ENCODE assay signal across 8 cellular contexts in the genomic region with DNA sequence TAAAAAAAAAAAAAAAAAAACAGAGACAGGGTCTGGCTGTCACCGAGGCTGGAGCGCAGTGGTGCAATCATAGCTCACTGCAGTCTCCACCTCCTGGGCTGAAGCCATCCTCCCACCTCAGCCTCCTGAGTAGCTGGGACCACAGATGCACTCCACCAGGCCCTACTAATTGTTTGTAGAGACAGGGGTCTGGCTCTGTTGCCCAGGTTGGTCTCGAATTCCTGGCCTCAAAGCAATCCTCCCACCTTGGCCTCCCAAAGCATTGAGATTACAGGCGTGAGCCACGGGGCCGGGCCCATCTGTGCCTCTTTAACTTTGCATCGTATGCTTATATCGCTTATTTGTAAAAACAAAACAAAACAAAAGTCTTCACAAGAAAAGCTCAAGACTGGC. TPM values are rescaled to one million over a fixed set of nuclear protein-coding genes. Genes with fewer than 3 reads are reported as not detected.
DNase-seq lines count a peak whose midpoint lies in the region; ATAC-seq and TF ChIP-seq lines count a peak whose summit lies in the region.

No MANE protein-coding gene starts in this region.

- H3T11ph ChIP-seq in H9 (ENCODE audit: low read length) = no peak overlapping the region

- H3K27me3 Mint-ChIP-seq in H9 (ENCODE audit: low read depth) = peaks cover 63% of the 10 kb centered on the region
- H3K27me3 Mint-ChIP-seq in WTC11 (ENCODE audit: low read depth) = peaks cover 40% of the 10 kb centered on the region

- ATAC-seq in WTC11 (no peak), GM18520 (IDR thresholded peaks at IDR 0.05; ENCODE audit: unreplicated experiment) (no peak)

- H3K4ac ChIP-seq in H9 (ENCODE audit: low read depth, low read length) = no peak overlapping the region

- H4K5ac ChIP-seq in H9 (ENCODE audit: insufficient read length, low read depth, low read length) = no peak overlapping the region

- no peak overlapping the region for H2BK12ac ChIP-seq in H9 (ENCODE audit: insufficient read length, low read depth, low read length)

- no peak overlapping the region for H3K9ac ChIP-seq in H9 (ENCODE audit: extremely low read depth, insufficient read length, low read length)
- H3K9ac ChIP-seq in rectal smooth muscle tissue (ENCODE audit: low read length) = peak overlapping the region; percentile 20

- no peak overlapping the region for H2AFZ ChIP-seq in H9 (ENCODE audit: low read length)

- WGBS in H9 (ENCODE audit: extremely low coverage, insufficient read length, low lambda C conversion rate) = no CpG with 5 or more reads among the region's 8 CpGs
- 4 to 5% methylated on average over 8 of the region's 8 CpGs for WGBS in esophagus, 2 donors

- H4K8ac ChIP-seq in H9 (replicated peaks; ENCODE audit: insufficient read length, low read depth, low read length) = no peak overlapping the region

- H3K4me3 Mint-ChIP-seq in H9 (peak overlapping the region; percentile 71 to 77; a peak in 4 of 5 replicates), WTC11 (peak overlapping the region; percentile 75)

- H3K56ac ChIP-seq in H9 (ENCODE audit: insufficient read length, low read depth, low read length) = no peak overlapping the region

- no peaks in the 10 kb centered on the region for H3K36me3 Mint-ChIP-seq in H9 (ENCODE audit: insufficient read depth in 1 of 3, low read depth in 3 of 3)
- H3K36me3 Mint-ChIP-seq in WTC11 = no peaks in the 10 kb centered on the region

- H3K4me1 Mint-ChIP-seq in H9 = peaks cover 17 to 21% of the 10 kb centered on the region in 2 experiments
- peaks cover 37% of the 10 kb centered on the region for H3K4me1 Mint-ChIP-seq in WTC11

- no peak overlapping the region for H2BK120ac ChIP-seq in H9 (ENCODE audit: low read depth, low read length, poor library complexity, severe bottlenecking)

- H3K9me3 ChIP-seq in H9 (ENCODE audit: control insufficient read depth, low read depth, low read length) (no peaks in the 10 kb centered on the region), esophagus (ENCODE audit: control insufficient read depth in 2 of 2, insufficient read depth in 1 of 2, low read depth in 1 of 2, low read length in 1 of 2) (no peaks in the 10 kb centered on the region)

- H3K9me3 Mint-ChIP-seq in H9 (peaks cover 0 to 6% of the 10 kb centered on the region in 2 experiments; a peak in 3 of 5 replicates), WTC11 (no peaks in the 10 kb centered on the region)

- H3K4me1 ChIP-seq in H9 (ENCODE audit: insufficient read depth, low read length) = no peaks in the 10 kb centered on the region
- peaks cover 10 to 35% of the 10 kb centered on the region in 2 donors for H3K4me1 ChIP-seq in esophagus (ENCODE audit: control insufficient read depth in 2 of 2, insufficient read depth in 2 of 2, low read length in 1 of 2)
- peaks cover 37% of the 10 kb centered on the region for H3K4me1 ChIP-seq in rectal smooth muscle tissue (ENCODE audit: control insufficient read depth, insufficient read depth, low read length)

- H3K4me3 ChIP-seq in esophagus (ENCODE audit: low read depth in 1 of 2, low read length in 2 of 2) (peak overlapping the region in 1 of 2 donors; percentile 82), rectal smooth muscle tissue (ENCODE audit: low read length) (peak overlapping the region; percentile 93)

- H3K27me3 ChIP-seq in H9 (ENCODE audit: insufficient read depth, low read length) (peaks cover 17% of the 10 kb centered on the region), esophagus (ENCODE audit: control insufficient read depth in 1 of 2, insufficient read depth in 2 of 2, low read length in 2 of 2) (no peaks in the 10 kb centered on the region), rectal smooth muscle tissue (ENCODE audit: control insufficient read depth, insufficient read depth, low read length) (no peaks in the 10 kb centered on the region)

- no peak overlapping the region for H3K27ac Mint-ChIP-seq in H9
- H3K27ac Mint-ChIP-seq in WTC11 = peak overlapping the region; percentile 89

- POLR2A ChIA-PET in WTC11 (lab: Charles Lee) = interaction anchor here (0.6 kb wide), 2 partner anchors 701 to 837 kb away, joined by 3 to 4 read pairs; no protein-coding TSS in a partner anchor

- CTCF ChIA-PET in WTC11 (lab: Charles Lee) = interaction anchor here (1.6 kb wide), 1 partner anchor 112 kb away, joined by 3 read pairs; no protein-coding TSS in a partner anchor

- H3K23me2 ChIP-seq in H9 (ENCODE audit: insufficient read length, low read depth, low read length, poor library complexity, severe bottlenecking) = peaks cover 14% of the 10 kb centered on the region

- H3K18ac ChIP-seq in H9 (ENCODE audit: insufficient read length, low read depth, low read length) = no peak overlapping the region

- no peak overlapping the region for H3K14ac ChIP-seq in H9 (ENCODE audit: insufficient read depth, low read length)

- no peak overlapping the region for H4K91ac ChIP-seq in H9 (ENCODE audit: insufficient read length, low read depth, low read length)

- H2BK20ac ChIP-seq in H9 (ENCODE audit: low read depth, low read length, poor library complexity, severe bottlenecking) = no peak overlapping the region

- H3K27ac ChIP-seq in H9 (ENCODE audit: insufficient read length, low read depth, low read length) = no peak overlapping the region
- H3K27ac ChIP-seq in esophagus (ENCODE audit: low read depth in 2 of 2, low read length in 1 of 2) = peak overlapping the region; percentile 92 to 97
- peak overlapping the region; percentile 98 for H3K27ac ChIP-seq in rectal smooth muscle tissue (ENCODE audit: low read depth, low read length)

- DNase-seq in H9 = no peak
- no peak for DNase-seq in WTC11 (ENCODE audit: low spot score)
- no peak for DNase-seq in HuH-7 (ENCODE audit: low spot score)
- no peak for DNase-seq in HPDE6-E6E7 (ENCODE audit: extremely low spot score)
- DNase-seq in medulla oblongata (ENCODE audit: extremely low spot score) = no peak

- H2AK5ac ChIP-seq in H9 (ENCODE audit: insufficient read length, low read length) = no peak overlapping the region

- H4K20me1 ChIP-seq in H9 (ENCODE audit: control insufficient read depth, insufficient read depth, insufficient read length) = peaks cover 4% of the 10 kb centered on the region

- TF ChIP-seq CTCF in H9 (conservative IDR thresholded peaks at IDR 0.05) (no peak), WTC11 (IDR thresholded peaks at IDR 0.05) (no peak)

- H3K36me3 ChIP-seq in esophagus (ENCODE audit: control insufficient read depth in 2 of 2, insufficient read depth in 2 of 2, low read length in 1 of 2) (no peaks in the 10 kb centered on the region), rectal smooth muscle tissue (ENCODE audit: control insufficient read depth, insufficient read depth, low read length) (peaks cover 4% of the 10 kb centered on the region)

- H3K79me1 ChIP-seq in H9 (ENCODE audit: insufficient read depth, low read depth, low read length, poor library complexity, severe bottlenecking) = no peaks in the 10 kb centered on the region

- H3K23ac ChIP-seq in H9 (ENCODE audit: insufficient read length, low read depth, low read length) = no peak overlapping the region

- H2BK5ac ChIP-seq in H9 (ENCODE audit: insufficient read length, low read length) = no peak overlapping the region

- H2BK15ac ChIP-seq in H9 (ENCODE audit: low read depth, low read length) = no peak overlapping the region

- no peaks in the 10 kb centered on the region for H3K79me2 ChIP-seq in H9 (ENCODE audit: insufficient read depth, low read length)

- H3K4me2 ChIP-seq in H9 (ENCODE audit: insufficient read depth, insufficient read length, low read length) = peak overlapping the region; percentile 77

TF ChIP-seq in WTC11, 78 proteins besides CTCF, POLR2A, EP300 and RAD21 (continues in another document):
- TF ChIP-seq OVOL2 (CRISPR knock-in tag; IDR thresholded peaks at IDR 0.05; ENCODE audit: borderline replicate concordance) (no peak), ZNF121 (CRISPR knock-in tag; IDR thresholded peaks at IDR 0.05) (peak; percentile 99)
- TF ChIP-seq, protein P1, sequence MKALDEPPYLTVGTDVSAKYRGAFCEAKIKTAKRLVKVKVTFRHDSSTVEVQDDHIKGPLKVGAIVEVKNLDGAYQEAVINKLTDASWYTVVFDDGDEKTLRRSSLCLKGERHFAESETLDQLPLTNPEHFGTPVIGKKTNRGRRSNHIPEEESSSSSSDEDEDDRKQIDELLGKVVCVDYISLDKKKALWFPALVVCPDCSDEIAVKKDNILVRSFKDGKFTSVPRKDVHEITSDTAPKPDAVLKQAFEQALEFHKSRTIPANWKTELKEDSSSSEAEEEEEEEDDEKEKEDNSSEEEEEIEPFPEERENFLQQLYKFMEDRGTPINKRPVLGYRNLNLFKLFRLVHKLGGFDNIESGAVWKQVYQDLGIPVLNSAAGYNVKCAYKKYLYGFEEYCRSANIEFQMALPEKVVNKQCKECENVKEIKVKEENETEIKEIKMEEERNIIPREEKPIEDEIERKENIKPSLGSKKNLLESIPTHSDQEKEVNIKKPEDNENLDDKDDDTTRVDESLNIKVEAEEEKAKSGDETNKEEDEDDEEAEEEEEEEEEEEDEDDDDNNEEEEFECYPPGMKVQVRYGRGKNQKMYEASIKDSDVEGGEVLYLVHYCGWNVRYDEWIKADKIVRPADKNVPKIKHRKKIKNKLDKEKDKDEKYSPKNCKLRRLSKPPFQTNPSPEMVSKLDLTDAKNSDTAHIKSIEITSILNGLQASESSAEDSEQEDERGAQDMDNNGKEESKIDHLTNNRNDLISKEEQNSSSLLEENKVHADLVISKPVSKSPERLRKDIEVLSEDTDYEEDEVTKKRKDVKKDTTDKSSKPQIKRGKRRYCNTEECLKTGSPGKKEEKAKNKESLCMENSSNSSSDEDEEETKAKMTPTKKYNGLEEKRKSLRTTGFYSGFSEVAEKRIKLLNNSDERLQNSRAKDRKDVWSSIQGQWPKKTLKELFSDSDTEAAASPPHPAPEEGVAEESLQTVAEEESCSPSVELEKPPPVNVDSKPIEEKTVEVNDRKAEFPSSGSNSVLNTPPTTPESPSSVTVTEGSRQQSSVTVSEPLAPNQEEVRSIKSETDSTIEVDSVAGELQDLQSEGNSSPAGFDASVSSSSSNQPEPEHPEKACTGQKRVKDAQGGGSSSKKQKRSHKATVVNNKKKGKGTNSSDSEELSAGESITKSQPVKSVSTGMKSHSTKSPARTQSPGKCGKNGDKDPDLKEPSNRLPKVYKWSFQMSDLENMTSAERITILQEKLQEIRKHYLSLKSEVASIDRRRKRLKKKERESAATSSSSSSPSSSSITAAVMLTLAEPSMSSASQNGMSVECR (CRISPR knock-in tag; IDR thresholded peaks at IDR 0.05; ENCODE audit: borderline replicate concordance) = no peak

RNA-seq across cellular contexts. Expression of a gene that starts 3.1 kb away (rescaled TPM):
- 6.1 and 7.5 TPM in 2 replicates for total RNA-seq in H9 (2021)
- total RNA-seq in WTC11 (2021) = 18.4 to 28.1 TPM (median 20.3 TPM) in 3 replicates
- 10 to 100 TPM in 1 of 2 donors, 1 to 10 TPM in 1; 8.4 to 13.8 TPM for polyA plus RNA-seq in esophagus
